In the genomic region with DNA sequence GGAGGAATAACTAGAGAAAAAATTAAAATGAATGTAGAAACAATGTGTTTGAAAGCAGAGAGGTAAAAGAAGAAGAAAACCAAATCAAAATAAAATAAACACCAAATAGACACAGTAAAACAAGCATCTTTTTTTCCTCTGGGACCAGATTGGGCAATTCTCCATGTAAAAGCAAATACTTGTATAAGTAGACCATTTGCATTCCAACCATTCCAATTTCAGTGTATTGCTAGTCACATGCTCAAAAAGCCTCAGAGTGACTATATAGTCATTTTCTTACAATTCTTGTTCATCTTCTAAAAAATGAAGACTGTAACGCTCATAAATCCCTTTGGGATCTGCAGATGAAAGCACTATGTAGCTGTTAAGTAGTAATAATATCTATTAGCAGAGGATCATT, we compare ENCODE assay signal across 20 cellular contexts.
DNase-seq lines count a peak whose midpoint lies in the region; ATAC-seq and FAIRE-seq lines count a peak whose summit lies in the region.
"Had no signal": no experiment of that assay in that cellular context is flagged by ENCODE, and none has a peak within 500 bp of the region (broad histone marks: within the 10 kb centered on the region; RNA-seq: fewer than 3 reads in every experiment).

No MANE protein-coding gene starts in this region.

- ATAC-seq in GM19395 (IDR thresholded peaks at IDR 0.05; ENCODE audit: unreplicated experiment) = no peak
- no peak for ATAC-seq in HG03175 (IDR thresholded peaks at IDR 0.05; ENCODE audit: unreplicated experiment)
- ATAC-seq: activated T-helper 17 cell treated with anti-CD3 and anti-CD28 coated beads, Interleukin-2, amount 50 U/mL, for 72 hours; naive thymus-derived CD8-positive, alpha-beta T cell had no signal

- DNase-seq in EL (peak; percentile 41), amniotic epithelial cell (ENCODE audit: low read depth) (peak; percentile 38), fibroblast of peridontal ligament (ENCODE audit: extremely low read depth) (peak; percentile 84), non-pigmented ciliary epithelial cell (ENCODE audit: low read depth) (peak; percentile 27), RCC 7860 (ENCODE audit: low spot score) (no peak)
- DNase-seq in stimulated activated CD4-positive, alpha-beta T cell treated with anti-CD3 and anti-CD28 coated beads, Interleukin-12 subunit alpha, Interleukin-12 subunit beta, amount 100 ng/mL, for 4 hours = no peak
- DNase-seq: activated CD4-positive, alpha-beta T cell treated with anti-CD3 and anti-CD28 coated beads for 1 hour; activated naive CD8-positive, alpha-beta T cell treated with anti-CD3 and anti-CD28 coated beads for 36 hours; CD4-positive, alpha-beta memory T cell; DMS79; naive thymus-derived CD8-positive, alpha-beta T cell; NCI-H1092 treated with DMSO at 0.1 percent for 48 hours; NCI-H2081 treated with DMSO at 0.1 percent for 48 hours; NCI-H446 treated with DMSO at 0.1 percent for 48 hours; spleen; uterus had no signal

- no peak for FAIRE-seq in RCC 7860 (lab: Jason Lieb, UNC)
- FAIRE-seq: islet of Langerhans had no signal

Comparison
In these comparisons a context has a peak if more than half of its experiments do, and no peak if none do; other contexts are left out.
1. DNase-seq: peak in EL (single experiment), amniotic epithelial cell (single experiment), fibroblast of peridontal ligament (single experiment) and non-pigmented ciliary epithelial cell (single experiment); none in RCC 7860 (single experiment) and stimulated activated CD4-positive, alpha-beta T cell treated with anti-CD3 and anti-CD28 coated beads, Interleukin-12 subunit alpha, Interleukin-12 subunit beta, amount 100 ng/mL, for 4 hours (single experiment).